ENCODE assay signal across 22 cellular contexts in genomic region chr12:1934068-1934467, GRCh38. TPM values are rescaled to one million over a fixed set of nuclear protein-coding genes. Genes with fewer than 3 reads are reported as not detected.
DNase-seq lines count a peak whose midpoint lies in the region; ATAC-seq and TF ChIP-seq lines count a peak whose summit lies in the region.
"Had no signal": no experiment of that assay in that cellular context is flagged by ENCODE, and none has a peak within 500 bp of the region (broad histone marks: within the 10 kb centered on the region; RNA-seq: fewer than 3 reads in every experiment).

No MANE protein-coding gene starts in this region.

- H2AFZ ChIP-seq in neural progenitor cell (replicated peaks) (no peak overlapping the region), GM23338 (no peak overlapping the region)

- H3F3A ChIP-seq in neural progenitor cell (ENCODE audit: low read depth): peaks cover 17% of the 10 kb centered on the region
- peaks cover 4% of the 10 kb centered on the region; the same call in 1 of the 2 replicates for H3F3A ChIP-seq in GM23338 (replicated peaks; ENCODE audit: low read depth)

- H3K27me3 ChIP-seq in SJCRH30 (no peaks in the 10 kb centered on the region), neural progenitor cell (no peaks in the 10 kb centered on the region), transverse colon (no peaks in the 10 kb centered on the region), GM23338 (ENCODE audit: insufficient read depth) (no peaks in the 10 kb centered on the region)

- H3K9me3 Mint-ChIP-seq in neural progenitor cell (no peaks in the 10 kb centered on the region), GM23338 (no peaks in the 10 kb centered on the region)
- H3K9me3 Mint-ChIP-seq: activated naive CD4-positive, alpha-beta T cell treated with anti-CD3 and anti-CD28 coated beads, Interleukin-2, amount 50 U/mL, for 72 hours; activated T-helper 1 cell treated with anti-CD3 and anti-CD28 coated beads, Interleukin-12 subunit alpha, Interleukin-12 subunit beta, Interleukin-2, Interleukin-4 antibody, amounts not matched to agents 30 ng/mL and 10 ng/mL and 1 ng/mL, durations not matched to agents 14 hours and 24 hours and 36 hours; naive thymus-derived CD8-positive, alpha-beta T cell had no signal

- TF ChIP-seq EP300 in transverse colon (IDR thresholded peaks at IDR 0.05; ENCODE audit: low read depth): no peak

- H3K36me3 Mint-ChIP-seq in neural progenitor cell (no peaks in the 10 kb centered on the region), GM23338 (ENCODE audit: low read depth) (no peaks in the 10 kb centered on the region)
- H3K36me3 Mint-ChIP-seq: activated naive CD4-positive, alpha-beta T cell treated with anti-CD3 and anti-CD28 coated beads, Interleukin-2, amount 50 U/mL, for 72 hours had no signal

- 92% methylated on average over 5 of the region's 5 CpGs; no CpG with 5 or more reads in 1 of the 2 donors for WGBS in transverse colon (ENCODE audit: low coverage in 1 of 2), 2 donors

- TF ChIP-seq CTCF in neural progenitor cell (IDR thresholded peaks at IDR 0.05): no peak
- no peak for TF ChIP-seq CTCF in transverse colon (IDR thresholded peaks at IDR 0.05)
- TF ChIP-seq CTCF in GM23338 (conservative IDR thresholded peaks at IDR 0.05; ENCODE audit: low read depth in 2 of 2): no peak

- in situ Hi-C loops in transverse colon (cut with MboI; ENCODE audit: low pct_ligation_motif_present in 1 of 4, low pct_unique_long_range_greater_than_20kb in 1 of 4, low sequenced_read_pairs in 3 of 4): loop anchor here in 3 of 4 donors (10.0 kb wide), 5 partner anchors 101 to 279 kb away; no protein-coding TSS in a partner anchor

- intact Hi-C loops in transverse colon (cut with DNase I; ENCODE audit: low total_unique reads): no loop called here

- H3K27ac ChIP-seq in SJCRH30 (peak overlapping the region; percentile 69), neural progenitor cell (no peak overlapping the region), transverse colon (peak overlapping the region; percentile 33 to 63 (median 50)), GM23338 (ENCODE audit: low read depth) (no peak overlapping the region)
- H3K27ac ChIP-seq: 22Rv1, epithelial cell of prostate, KMS-11, left lung had no signal

- no peak overlapping the region for H3K4me3 ChIP-seq in SJCRH30
- H3K4me3 ChIP-seq in neural progenitor cell: no peak overlapping the region
- H3K4me3 ChIP-seq in transverse colon: no peak overlapping the region
- no peak overlapping the region for H3K4me3 ChIP-seq in GM23338
- H3K4me3 ChIP-seq: left lung had no signal

- H3K27me3 Mint-ChIP-seq in neural progenitor cell (ENCODE audit: insufficient read depth, low read depth) (peaks cover 10% of the 10 kb centered on the region), GM23338 (ENCODE audit: insufficient read depth, low read depth, poor library complexity) (peaks cover 10% of the 10 kb centered on the region)
- H3K27me3 Mint-ChIP-seq: activated CD4-positive, alpha-beta T cell treated with anti-CD3 and anti-CD28 coated beads for 36 hours; naive thymus-derived CD8-positive, alpha-beta T cell had no signal

- H3K27ac Mint-ChIP-seq in neural progenitor cell (peak overlapping the region; percentile 34), GM23338 (no peak overlapping the region)
- H3K27ac Mint-ChIP-seq: activated CD4-positive, alpha-beta T cell treated with anti-CD3 and anti-CD28 coated beads for 36 hours; activated naive CD4-positive, alpha-beta T cell treated with anti-CD3 and anti-CD28 coated beads, Interleukin-2, amount 50 U/mL, for 72 hours; activated T-helper 1 cell treated with anti-CD3 and anti-CD28 coated beads, Interleukin-12 subunit alpha, Interleukin-12 subunit beta, Interleukin-2, Interleukin-4 antibody, amounts not matched to agents 30 ng/mL and 10 ng/mL and 1 ng/mL, durations not matched to agents 14 hours and 24 hours and 36 hours; naive thymus-derived CD8-positive, alpha-beta T cell had no signal

- H3K9me3 ChIP-seq in SJCRH30 (replicated peaks) (no peaks in the 10 kb centered on the region), neural progenitor cell (ENCODE audit: low read depth) (no peaks in the 10 kb centered on the region), transverse colon (no peaks in the 10 kb centered on the region)
- H3K9me3 ChIP-seq: left lung had no signal

- DNase-seq in NCI-H2171 treated with DMSO at 0.1 percent for 48 hours (lab: John Stamatoyannopoulos, UW) (peak; percentile 55), NCI-H2171 (lab: John Stamatoyannopoulos, UW) (no peak), SJCRH30 (no peak), neural progenitor cell (ENCODE audit: low spot score) (no peak), transverse colon (no peak), GM23338 (ENCODE audit: low spot score) (no peak), AML-193 (lab: John Stamatoyannopoulos, UW) (no peak)
- DNase-seq: activated CD4-positive, alpha-beta T cell treated with anti-CD3 and anti-CD28 coated beads for 36 hours; aorta; central memory CD4-positive, alpha-beta T cell; left lung; NCI-H187; PC-3; SIG-M5 had no signal

- no peak for ATAC-seq in GM23338
- ATAC-seq in GM19452 (IDR thresholded peaks at IDR 0.05; ENCODE audit: unreplicated experiment): no peak
- ATAC-seq: activated CD4-positive, alpha-beta T cell treated with anti-CD3 and anti-CD28 coated beads for 36 hours; activated naive CD4-positive, alpha-beta T cell treated with anti-CD3 and anti-CD28 coated beads, Interleukin-2, amount 50 U/mL, for 72 hours; left lung; naive thymus-derived CD8-positive, alpha-beta T cell; PC-3 had no signal

- H3K36me3 ChIP-seq in SJCRH30 (no peaks in the 10 kb centered on the region), neural progenitor cell (no peaks in the 10 kb centered on the region), transverse colon (no peaks in the 10 kb centered on the region), GM23338 (ENCODE audit: insufficient read depth) (0 out of 2 replicates have a peak, but pooled peaks cover 5% of the 10 kb centered on the region)

- H3K4me1 ChIP-seq in SJCRH30 (peaks cover 26% of the 10 kb centered on the region), neural progenitor cell (peaks cover 15% of the 10 kb centered on the region), transverse colon (peaks cover 32 to 62% (median 53%) of the 10 kb centered on the region in 4 donors), GM23338 (ENCODE audit: insufficient read depth) (no peaks in the 10 kb centered on the region)
- H3K4me1 ChIP-seq: left lung had no signal

- H3K79me2 ChIP-seq in neural progenitor cell (ENCODE audit: low read depth): no peaks in the 10 kb centered on the region
- no peaks in the 10 kb centered on the region for H3K79me2 ChIP-seq in GM23338 (replicated peaks; ENCODE audit: insufficient read depth)

- H3K9ac ChIP-seq in neural progenitor cell: no peak overlapping the region
- H3K9ac ChIP-seq: KMS-11 had no signal

- no peak overlapping the region for H3K4me3 Mint-ChIP-seq in neural progenitor cell
- H3K4me3 Mint-ChIP-seq in GM23338: no peak overlapping the region
- H3K4me3 Mint-ChIP-seq: activated CD4-positive, alpha-beta T cell treated with anti-CD3 and anti-CD28 coated beads for 36 hours; activated T-helper 1 cell treated with anti-CD3 and anti-CD28 coated beads, Interleukin-12 subunit alpha, Interleukin-12 subunit beta, Interleukin-2, Interleukin-4 antibody, amounts not matched to agents 30 ng/mL and 10 ng/mL and 1 ng/mL, durations not matched to agents 14 hours and 24 hours and 36 hours; naive thymus-derived CD8-positive, alpha-beta T cell had no signal

- H3K4me2 ChIP-seq in neural progenitor cell (no peak overlapping the region), GM23338 (no peak overlapping the region)
- H3K4me2 ChIP-seq: KMS-11 had no signal

- H3K9me2 ChIP-seq in GM23338 (ENCODE audit: insufficient read depth): no peaks in the 10 kb centered on the region

- no peak for TF ChIP-seq POLR2A in transverse colon (IDR thresholded peaks at IDR 0.05)

- H3K4me1 Mint-ChIP-seq in neural progenitor cell: peaks cover 44% of the 10 kb centered on the region
- H3K4me1 Mint-ChIP-seq in GM23338: no peaks in the 10 kb centered on the region; the same call in 2 of the 3 replicates
- H3K4me1 Mint-ChIP-seq: activated CD4-positive, alpha-beta T cell treated with anti-CD3 and anti-CD28 coated beads for 36 hours had no signal

- H4K20me1 ChIP-seq in neural progenitor cell (ENCODE audit: low read depth): no peaks in the 10 kb centered on the region
- H4K20me1 ChIP-seq in GM23338 (replicated peaks; ENCODE audit: insufficient read depth): no peaks in the 10 kb centered on the region

TF ChIP-seq in GM23338, 12 proteins besides CTCF, POLR2A, EP300 and RAD21 (continues in another document):
- TF ChIP-seq, protein P1, sequence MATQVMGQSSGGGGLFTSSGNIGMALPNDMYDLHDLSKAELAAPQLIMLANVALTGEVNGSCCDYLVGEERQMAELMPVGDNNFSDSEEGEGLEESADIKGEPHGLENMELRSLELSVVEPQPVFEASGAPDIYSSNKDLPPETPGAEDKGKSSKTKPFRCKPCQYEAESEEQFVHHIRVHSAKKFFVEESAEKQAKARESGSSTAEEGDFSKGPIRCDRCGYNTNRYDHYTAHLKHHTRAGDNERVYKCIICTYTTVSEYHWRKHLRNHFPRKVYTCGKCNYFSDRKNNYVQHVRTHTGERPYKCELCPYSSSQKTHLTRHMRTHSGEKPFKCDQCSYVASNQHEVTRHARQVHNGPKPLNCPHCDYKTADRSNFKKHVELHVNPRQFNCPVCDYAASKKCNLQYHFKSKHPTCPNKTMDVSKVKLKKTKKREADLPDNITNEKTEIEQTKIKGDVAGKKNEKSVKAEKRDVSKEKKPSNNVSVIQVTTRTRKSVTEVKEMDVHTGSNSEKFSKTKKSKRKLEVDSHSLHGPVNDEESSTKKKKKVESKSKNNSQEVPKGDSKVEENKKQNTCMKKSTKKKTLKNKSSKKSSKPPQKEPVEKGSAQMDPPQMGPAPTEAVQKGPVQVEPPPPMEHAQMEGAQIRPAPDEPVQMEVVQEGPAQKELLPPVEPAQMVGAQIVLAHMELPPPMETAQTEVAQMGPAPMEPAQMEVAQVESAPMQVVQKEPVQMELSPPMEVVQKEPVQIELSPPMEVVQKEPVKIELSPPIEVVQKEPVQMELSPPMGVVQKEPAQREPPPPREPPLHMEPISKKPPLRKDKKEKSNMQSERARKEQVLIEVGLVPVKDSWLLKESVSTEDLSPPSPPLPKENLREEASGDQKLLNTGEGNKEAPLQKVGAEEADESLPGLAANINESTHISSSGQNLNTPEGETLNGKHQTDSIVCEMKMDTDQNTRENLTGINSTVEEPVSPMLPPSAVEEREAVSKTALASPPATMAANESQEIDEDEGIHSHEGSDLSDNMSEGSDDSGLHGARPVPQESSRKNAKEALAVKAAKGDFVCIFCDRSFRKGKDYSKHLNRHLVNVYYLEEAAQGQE (IDR thresholded peaks at IDR 0.05; ENCODE audit: unreplicated experiment): no peak
- TF ChIP-seq ZNF114 (CRISPR knock-in tag; IDR thresholded peaks at IDR 0.05) (no peak), STAT1 (IDR thresholded peaks at IDR 0.05; ENCODE audit: unreplicated experiment) (no peak), CREB1 (CRISPR knock-in tag; IDR thresholded peaks at IDR 0.05; ENCODE audit: low read depth) (no peak)

RNA-seq across cellular contexts. Expression of gene CACNA2D4, which starts 15.6 kb away (rescaled TPM):
- total RNA-seq in SJCRH30 (2014; rRNA removed; shearing (Covaris generic)): 2.7 and 3.6 TPM in 2 replicates
- 3.0 and 8.5 TPM in 2 replicates for total RNA-seq in neural progenitor cell (ENCODE audit: low replicate concordance)
- 10 to 100 TPM in 1 of 4 donors, 1 to 10 TPM in 2, not detected in 1; 6.5 to 22.8 (median 7.2) TPM for total RNA-seq in transverse colon
- total RNA-seq in GM23338 (2014; rRNA removed; shearing (Covaris generic)): 0.07 TPM in 1 of 2 replicates, not detected in the other
- 0.24 TPM in 1 of 2 replicates, not detected in the other for polyA plus RNA-seq in GM23338 (2016; fragmentation: Nextera tagmentation; extraction: Ambion mirVana)
- total RNA-seq: PC-3, temporal lobe had no signal

Comparison
In these comparisons a context has a peak if more than half of its experiments do, and no peak if none do; other contexts are left out.
1. H3K27ac ChIP-seq: peak in SJCRH30 (single experiment) and transverse colon (4 of 4); none in neural progenitor cell (single experiment) and GM23338 (single experiment).